In the genomic region with DNA sequence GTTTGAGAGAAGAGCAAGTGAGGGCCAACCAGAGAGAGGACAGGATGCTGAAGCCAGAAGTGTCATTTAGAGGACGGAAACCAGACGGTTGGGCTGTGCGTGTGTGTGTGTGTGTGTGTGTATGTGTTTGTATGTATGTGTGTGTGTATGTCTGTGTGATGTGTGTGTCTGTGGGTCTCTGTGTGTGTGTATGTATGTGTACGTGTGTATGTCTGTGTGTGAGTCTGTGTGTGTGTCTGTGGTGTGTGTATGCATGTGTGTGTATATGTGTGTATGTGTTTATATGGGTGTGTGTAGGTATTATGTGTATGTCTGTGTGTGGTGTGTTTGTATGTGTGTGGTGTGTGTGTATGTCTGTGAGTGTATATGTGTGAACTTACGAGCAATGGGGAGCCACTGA, we compare ENCODE assay signal across 26 cellular contexts.
"Had no signal": no experiment of that assay in that cellular context is flagged by ENCODE, and none has a peak within 500 bp of the region (broad histone marks: within the 10 kb centered on the region; RNA-seq: fewer than 3 reads in every experiment).

No MANE protein-coding gene starts in this region.

- DNase-seq: activated CD4-positive, alpha-beta T cell treated with anti-CD3 and anti-CD28 coated beads for 4 hours; activated CD4-positive, alpha-beta T cell treated with anti-CD3 and anti-CD28 coated beads, Interleukin-2, amount 50 U/mL, for 4 hours; activated naive CD4-positive, alpha-beta T cell treated with anti-CD3 and anti-CD28 coated beads for 36 hours; activated naive CD8-positive, alpha-beta T cell treated with anti-CD3 and anti-CD28 coated beads, Interleukin-2, amount 10 ng/mL, durations not matched to agents 7 days and 5 days; activated T-cell treated with anti-CD3 and anti-CD28 coated beads for 4 hours; activated T-cell treated with anti-CD3 and anti-CD28 coated beads, Interleukin-2, amount 50 U/mL, for 72 hours; amniotic stem cell; brain microvascular endothelial cell; central memory CD4-positive, alpha-beta T cell; foreskin keratinocyte; naive B cell; stimulated activated CD4-positive, alpha-beta T cell treated with anti-CD3 and anti-CD28 coated beads, Interleukin-15, amount 100 ng/mL, for 24 hours; stimulated activated CD4-positive, alpha-beta T cell treated with anti-CD3 and anti-CD28 coated beads, Interleukin-2, amount 100 ng/mL, for 24 hours; stimulated activated naive CD4-positive, alpha-beta T cell; T-helper 9 cell had no signal

- H3K4me1 Mint-ChIP-seq: mesothelial cell of epicardium had no signal

- H3K4me1 ChIP-seq: foreskin keratinocyte, parathyroid adenoma, suprapubic skin, tibial artery had no signal

- FAIRE-seq: astrocyte, islet of Langerhans, TTC549 had no signal

- H3K9me3 ChIP-seq: suprapubic skin, tibial artery had no signal

- H3K27ac ChIP-seq: brain microvascular endothelial cell, foreskin keratinocyte, parathyroid adenoma, suprapubic skin, tibial artery, VCaP had no signal

- H2AFZ ChIP-seq: parathyroid adenoma had no signal

- H3K4me3 ChIP-seq: suprapubic skin, tibial artery had no signal

- H3K79me2 ChIP-seq: parathyroid adenoma had no signal

- H3K9me3 Mint-ChIP-seq: activated naive CD4-positive, alpha-beta T cell treated with anti-CD3 and anti-CD28 coated beads for 36 hours; activated naive CD8-positive, alpha-beta T cell treated with anti-CD3 and anti-CD28 coated beads, Interleukin-2, amount 10 ng/mL, durations not matched to agents 7 days and 5 days; activated T-cell treated with anti-CD3 and anti-CD28 coated beads, Interleukin-2, amount 50 U/mL, for 72 hours; dendritic cell treated with granulocyte-macrophage colony-stimulating factor and Interleukin-4, amounts not matched to agents 40 ng/mL and 50 ng/mL, for 4 days had no signal

- H3K9ac ChIP-seq: parathyroid adenoma had no signal

- H3K36me3 ChIP-seq: brain microvascular endothelial cell, suprapubic skin, tibial artery had no signal

- H3K36me3 Mint-ChIP-seq: activated naive CD8-positive, alpha-beta T cell treated with anti-CD3 and anti-CD28 coated beads, Interleukin-2, amount 10 ng/mL, durations not matched to agents 7 days and 5 days; mesothelial cell of epicardium; naive B cell had no signal

- H3K27ac Mint-ChIP-seq: activated naive CD4-positive, alpha-beta T cell treated with anti-CD3 and anti-CD28 coated beads for 36 hours; activated naive CD8-positive, alpha-beta T cell treated with anti-CD3 and anti-CD28 coated beads, Interleukin-2, amount 10 ng/mL, durations not matched to agents 7 days and 5 days; activated T-cell treated with anti-CD3 and anti-CD28 coated beads, Interleukin-2, amount 50 U/mL, for 72 hours; dendritic cell treated with granulocyte-macrophage colony-stimulating factor and Interleukin-4, amounts not matched to agents 40 ng/mL and 50 ng/mL, for 4 days; endodermal cell; mesothelial cell of epicardium had no signal

- H3K4me3 Mint-ChIP-seq: activated naive CD4-positive, alpha-beta T cell treated with anti-CD3 and anti-CD28 coated beads for 36 hours; activated naive CD8-positive, alpha-beta T cell treated with anti-CD3 and anti-CD28 coated beads, Interleukin-2, amount 10 ng/mL, durations not matched to agents 7 days and 5 days; activated T-cell treated with anti-CD3 and anti-CD28 coated beads, Interleukin-2, amount 50 U/mL, for 72 hours; dendritic cell treated with granulocyte-macrophage colony-stimulating factor and Interleukin-4, amounts not matched to agents 40 ng/mL and 50 ng/mL, for 4 days; endodermal cell; mesothelial cell of epicardium; naive B cell had no signal

- ATAC-seq: activated T-cell treated with anti-CD3 and anti-CD28 coated beads, Interleukin-2, amount 50 U/mL, for 72 hours; esophagus mucosa; foreskin keratinocyte had no signal
